ENCODE assay signal across 15 cellular contexts in genomic region chr21:33069645-33069993, GRCh38. TPM values are rescaled to one million over a fixed set of nuclear protein-coding genes. Genes with fewer than 3 reads are reported as not detected.
DNase-seq lines count a peak whose midpoint lies in the region; ATAC-seq and TF ChIP-seq lines count a peak whose summit lies in the region.
"Had no signal": no experiment of that assay in that cellular context is flagged by ENCODE, and none has a peak within 500 bp of the region (broad histone marks: within the 10 kb centered on the region; RNA-seq: fewer than 3 reads in every experiment).

No MANE protein-coding gene starts in this region.

- H3K9me3 ChIP-seq in hepatocyte (ENCODE audit: low read depth): peaks cover 7% of the 10 kb centered on the region
- H3K9me3 ChIP-seq: thyroid gland had no signal

- DNase-seq in activated T-cell treated with anti-CD3 and anti-CD28 coated beads, Interleukin-2, amount 50 U/mL, for 4 hours: no peak
- DNase-seq in activated T-cell treated with anti-CD3 and anti-CD28 coated beads, Interleukin-2, amount 50 U/mL, for 48 hours: no peak
- DNase-seq in activated CD8-positive, alpha-beta T cell treated with anti-CD3 and anti-CD28 coated beads for 36 hours: no peak
- DNase-seq in hepatocyte (ENCODE audit: low spot score) (no peak), NCI-H1694 (lab: John Stamatoyannopoulos, UW) (no peak)
- DNase-seq in stimulated activated effector memory CD8-positive, alpha-beta T cell treated with anti-CD3 and anti-CD28 coated beads, Interleukin-12 subunit alpha, Interleukin-12 subunit beta, amount 100 ng/mL, for 72 hours (ENCODE audit: low spot score in 2 of 2): no peak
- DNase-seq: central memory CD4-positive, alpha-beta T cell; DMS79; PC-9; T1000; thyroid gland had no signal

- H3K27me3 Mint-ChIP-seq in activated T-cell treated with anti-CD3 and anti-CD28 coated beads, Interleukin-2, amount 50 U/mL, for 4 hours (ENCODE audit: low read depth): peaks cover 70% of the 10 kb centered on the region
- H3K27me3 Mint-ChIP-seq in activated CD8-positive, alpha-beta T cell treated with anti-CD3 and anti-CD28 coated beads for 36 hours: peaks cover 65% of the 10 kb centered on the region

- POLR2A ChIA-PET in activated CD8-positive, alpha-beta T cell treated with anti-CD3 and anti-CD28 coated beads for 36 hours (lab: Charles Lee): no interaction called here

- peaks cover 97% of the 10 kb centered on the region for H3K27me3 ChIP-seq in hepatocyte

- intact Hi-C loops in activated CD8-positive, alpha-beta T cell treated with anti-CD3 and anti-CD28 coated beads for 36 hours (cut with micrococcal nuclease): no loop called here

- TF ChIP-seq CTCF in activated CD8-positive, alpha-beta T cell treated with anti-CD3 and anti-CD28 coated beads for 36 hours (IDR thresholded peaks at IDR 0.05): no peak
- no peak for TF ChIP-seq CTCF in hepatocyte (IDR thresholded peaks at IDR 0.05; ENCODE audit: poor library complexity)

- WGBS in hepatocyte (ENCODE audit: low lambda C conversion rate, missing lambda C conversion rate): 3% methylated on average over 11 of the region's 11 CpGs

- H3K27ac Mint-ChIP-seq in activated CD8-positive, alpha-beta T cell treated with anti-CD3 and anti-CD28 coated beads for 36 hours: no peak overlapping the region
- H3K27ac Mint-ChIP-seq in stimulated activated effector memory CD8-positive, alpha-beta T cell treated with anti-CD3 and anti-CD28 coated beads, Interleukin-12 subunit alpha, Interleukin-12 subunit beta, amount 100 ng/mL, for 72 hours: no peak overlapping the region

- no peaks in the 10 kb centered on the region for H3K36me3 Mint-ChIP-seq in activated T-cell treated with anti-CD3 and anti-CD28 coated beads, Interleukin-2, amount 50 U/mL, for 4 hours (ENCODE audit: insufficient read depth)
- no peaks in the 10 kb centered on the region for H3K36me3 Mint-ChIP-seq in activated CD8-positive, alpha-beta T cell treated with anti-CD3 and anti-CD28 coated beads for 36 hours (ENCODE audit: low read depth)
- no peaks in the 10 kb centered on the region for H3K36me3 Mint-ChIP-seq in stimulated activated effector memory CD8-positive, alpha-beta T cell treated with anti-CD3 and anti-CD28 coated beads, Interleukin-12 subunit alpha, Interleukin-12 subunit beta, amount 100 ng/mL, for 72 hours

- peak overlapping the region; percentile 91 for H3K4me2 ChIP-seq in hepatocyte
- H3K4me2 ChIP-seq: PC-9 had no signal

- H3K4me3 ChIP-seq in hepatocyte: peak overlapping the region; percentile 10
- H3K4me3 ChIP-seq: PC-9 had no signal

- no peak for ATAC-seq in activated T-cell treated with anti-CD3 and anti-CD28 coated beads, Interleukin-2, amount 50 U/mL, for 4 hours
- ATAC-seq in activated CD8-positive, alpha-beta T cell treated with anti-CD3 and anti-CD28 coated beads for 36 hours: no peak
- ATAC-seq in stimulated activated effector memory CD8-positive, alpha-beta T cell treated with anti-CD3 and anti-CD28 coated beads, Interleukin-12 subunit alpha, Interleukin-12 subunit beta, amount 100 ng/mL, for 72 hours: no peak
- no peak for ATAC-seq in GM18517 (IDR thresholded peaks at IDR 0.05; ENCODE audit: unreplicated experiment)
- ATAC-seq in GM18520 (IDR thresholded peaks at IDR 0.05; ENCODE audit: unreplicated experiment): no peak

- H3K27ac ChIP-seq in hepatocyte: no peak overlapping the region
- H3K27ac ChIP-seq: PC-9, thyroid gland had no signal

- H3K9me3 Mint-ChIP-seq in activated T-cell treated with anti-CD3 and anti-CD28 coated beads, Interleukin-2, amount 50 U/mL, for 4 hours: no peaks in the 10 kb centered on the region
- H3K9me3 Mint-ChIP-seq in activated CD8-positive, alpha-beta T cell treated with anti-CD3 and anti-CD28 coated beads for 36 hours: peaks cover 4% of the 10 kb centered on the region
- no peaks in the 10 kb centered on the region for H3K9me3 Mint-ChIP-seq in stimulated activated effector memory CD8-positive, alpha-beta T cell treated with anti-CD3 and anti-CD28 coated beads, Interleukin-12 subunit alpha, Interleukin-12 subunit beta, amount 100 ng/mL, for 72 hours

- H3K4me3 Mint-ChIP-seq in activated T-cell treated with anti-CD3 and anti-CD28 coated beads, Interleukin-2, amount 50 U/mL, for 4 hours: peak overlapping the region; percentile 21
- H3K4me3 Mint-ChIP-seq in activated CD8-positive, alpha-beta T cell treated with anti-CD3 and anti-CD28 coated beads for 36 hours: peak overlapping the region; percentile 21
- peak overlapping the region; percentile 70 for H3K4me3 Mint-ChIP-seq in stimulated activated effector memory CD8-positive, alpha-beta T cell treated with anti-CD3 and anti-CD28 coated beads, Interleukin-12 subunit alpha, Interleukin-12 subunit beta, amount 100 ng/mL, for 72 hours

- CTCF ChIA-PET in activated CD8-positive, alpha-beta T cell treated with anti-CD3 and anti-CD28 coated beads for 36 hours (lab: Charles Lee): no interaction called here

- no peak overlapping the region for H2AFZ ChIP-seq in hepatocyte
- H2AFZ ChIP-seq: PC-9 had no signal

- no peaks in the 10 kb centered on the region for H3K9me2 ChIP-seq in hepatocyte (replicated peaks; ENCODE audit: insufficient read depth)

- H3K79me2 ChIP-seq in hepatocyte: no peaks in the 10 kb centered on the region

- peaks cover 17% of the 10 kb centered on the region for H3K4me1 Mint-ChIP-seq in activated T-cell treated with anti-CD3 and anti-CD28 coated beads, Interleukin-2, amount 50 U/mL, for 4 hours (ENCODE audit: low read depth)
- H3K4me1 Mint-ChIP-seq in activated CD8-positive, alpha-beta T cell treated with anti-CD3 and anti-CD28 coated beads for 36 hours (ENCODE audit: low read depth): peaks cover 9% of the 10 kb centered on the region
- peaks cover 7% of the 10 kb centered on the region for H3K4me1 Mint-ChIP-seq in stimulated activated effector memory CD8-positive, alpha-beta T cell treated with anti-CD3 and anti-CD28 coated beads, Interleukin-12 subunit alpha, Interleukin-12 subunit beta, amount 100 ng/mL, for 72 hours

- no peaks in the 10 kb centered on the region for H4K20me1 ChIP-seq in hepatocyte (ENCODE audit: insufficient read depth, poor library complexity, severe bottlenecking)

- peaks cover 18% of the 10 kb centered on the region for H3K4me1 ChIP-seq in hepatocyte (ENCODE audit: insufficient read depth)

- no peaks in the 10 kb centered on the region for H3K36me3 ChIP-seq in hepatocyte (replicated peaks; ENCODE audit: insufficient read depth, low read depth)
- H3K36me3 ChIP-seq: thyroid gland had no signal

RNA-seq across cellular contexts. Expression of gene OLIG1, which starts 0.3 kb away (rescaled TPM):
- total RNA-seq in activated T-cell treated with anti-CD3 and anti-CD28 coated beads, Interleukin-2, amount 50 U/mL, for 4 hours: not detected
- under 1 TPM in 1 of 2 experiments, not detected in 1; 0.61 TPM for total RNA-seq in activated CD8-positive, alpha-beta T cell treated with anti-CD3 and anti-CD28 coated beads for 36 hours
- not detected in 2 replicates for total RNA-seq in hepatocyte
- not detected in 2 replicates for polyA plus RNA-seq in hepatocyte
- total RNA-seq: A673, PC-9, thyroid gland had no signal

RNA-seq across cellular contexts. Expression of gene OLIG2, which starts 43.9 kb away (rescaled TPM):
- not detected for total RNA-seq in activated T-cell treated with anti-CD3 and anti-CD28 coated beads, Interleukin-2, amount 50 U/mL, for 4 hours
- not detected for total RNA-seq in activated CD8-positive, alpha-beta T cell treated with anti-CD3 and anti-CD28 coated beads for 36 hours
- total RNA-seq in hepatocyte: not detected in 2 replicates
- polyA plus RNA-seq in hepatocyte: not detected in 2 replicates
- total RNA-seq: A673, kidney, PC-9 had no signal
